In genomic region chr1:160578694-160579191, GRCh38 we compare ENCODE assay signal across 11 cellular contexts. TPM values are rescaled to one million over a fixed set of nuclear protein-coding genes. Genes with fewer than 3 reads are reported as not detected.
DNase-seq lines count a peak whose midpoint lies in the region; ATAC-seq and TF ChIP-seq lines count a peak whose summit lies in the region.
"Had no signal": no experiment of that assay in that cellular context is flagged by ENCODE, and none has a peak within 500 bp of the region (broad histone marks: within the 10 kb centered on the region; RNA-seq: fewer than 3 reads in every experiment).

No MANE protein-coding gene starts in this region.

- peaks cover 20% of the 10 kb centered on the region for H3K36me3 Mint-ChIP-seq in activated CD8-positive, alpha-beta memory T cell treated with anti-CD3 and anti-CD28 coated beads, Interleukin-2, amount 10 ng/mL, durations not matched to agents 7 days and 5 days
- H3K36me3 Mint-ChIP-seq in T-helper 17 cell (ENCODE audit: low read depth) = peaks cover 4% of the 10 kb centered on the region

- WGBS in esophagus squamous epithelium, 2 donors = 24 to 30% methylated on average over 3 of the region's 3 CpGs
- WGBS in suprapubic skin = 31% methylated on average over 3 of the region's 3 CpGs

- TF ChIP-seq CTCF in esophagus squamous epithelium (IDR thresholded peaks at IDR 0.05) (no peak), suprapubic skin (IDR thresholded peaks at IDR 0.05) (no peak)

- H3K9me3 ChIP-seq in T-helper 17 cell (ENCODE audit: control insufficient read depth, low read length, poor library complexity, severe bottlenecking) (no peaks in the 10 kb centered on the region), esophagus squamous epithelium (no peaks in the 10 kb centered on the region), suprapubic skin (no peaks in the 10 kb centered on the region)

- in situ Hi-C loops in KBM-7 (cut with MboI; ENCODE audit: low pct_unique_long_range_greater_than_20kb, low sequenced_read_pairs) = no loop called here

- H3K4me3 Mint-ChIP-seq in activated CD8-positive, alpha-beta memory T cell treated with anti-CD3 and anti-CD28 coated beads, Interleukin-2, amount 10 ng/mL, durations not matched to agents 7 days and 5 days = peak overlapping the region; percentile 87
- peak overlapping the region; percentile 93 for H3K4me3 Mint-ChIP-seq in T-helper 17 cell

- TF ChIP-seq POLR2A in esophagus squamous epithelium (IDR thresholded peaks at IDR 0.05) (no peak), suprapubic skin (IDR thresholded peaks at IDR 0.05) (no peak)

- H3K27ac ChIP-seq in esophagus squamous epithelium (peak overlapping the region; percentile 36 to 68 (median 53)), suprapubic skin (peak overlapping the region; percentile 60)

- DNase-seq in activated CD8-positive, alpha-beta memory T cell treated with anti-CD3 and anti-CD28 coated beads, Interleukin-2, amount 10 ng/mL, durations not matched to agents 7 days and 5 days = no peak
- no peak for DNase-seq in activated CD8-positive, alpha-beta memory T cell treated with anti-CD3 and anti-CD28 coated beads for 24 hours
- DNase-seq in T-helper 17 cell = no peak
- no peak for DNase-seq in esophagus squamous epithelium (lab: John Stamatoyannopoulos, UW)
- no peak for DNase-seq in suprapubic skin (ENCODE audit: low spot score in 2 of 2)
- no peak for DNase-seq in KBM-7
- no peak for DNase-seq in amygdala (lab: John Stamatoyannopoulos, UW)
- DNase-seq: NCI-H1436 treated with DMSO at 0.1 percent for 48 hours, posterior cingulate gyrus had no signal

- peak overlapping the region; percentile 97 for H3K27ac Mint-ChIP-seq in activated CD8-positive, alpha-beta memory T cell treated with anti-CD3 and anti-CD28 coated beads, Interleukin-2, amount 10 ng/mL, durations not matched to agents 7 days and 5 days
- peak overlapping the region; percentile 96 for H3K27ac Mint-ChIP-seq in T-helper 17 cell

- H3K27me3 ChIP-seq in esophagus squamous epithelium (no peaks in the 10 kb centered on the region), suprapubic skin (no peaks in the 10 kb centered on the region)

- H3K27me3 Mint-ChIP-seq in activated CD8-positive, alpha-beta memory T cell treated with anti-CD3 and anti-CD28 coated beads, Interleukin-2, amount 10 ng/mL, durations not matched to agents 7 days and 5 days = no peaks in the 10 kb centered on the region
- H3K27me3 Mint-ChIP-seq in T-helper 17 cell = no peaks in the 10 kb centered on the region

- no peaks in the 10 kb centered on the region for H3K36me3 ChIP-seq in esophagus squamous epithelium
- no peaks in the 10 kb centered on the region for H3K36me3 ChIP-seq in suprapubic skin

- H3K4me1 Mint-ChIP-seq in activated CD8-positive, alpha-beta memory T cell treated with anti-CD3 and anti-CD28 coated beads, Interleukin-2, amount 10 ng/mL, durations not matched to agents 7 days and 5 days = peaks cover 56% of the 10 kb centered on the region
- H3K4me1 Mint-ChIP-seq in T-helper 17 cell = peaks cover 69% of the 10 kb centered on the region

- ATAC-seq in activated CD8-positive, alpha-beta memory T cell treated with anti-CD3 and anti-CD28 coated beads, Interleukin-2, amount 10 ng/mL, durations not matched to agents 7 days and 5 days = no peak
- peak; percentile 21 for ATAC-seq in T-helper 17 cell
- no peak for ATAC-seq in GM21367 (IDR thresholded peaks at IDR 0.05; ENCODE audit: unreplicated experiment)

- H3K4me3 ChIP-seq in esophagus squamous epithelium = peak overlapping the region in 3 of 4 donors; percentile 18 to 57 (median 36)
- peak overlapping the region; percentile 26 for H3K4me3 ChIP-seq in suprapubic skin

- peaks cover 3% of the 10 kb centered on the region for H3K9me3 Mint-ChIP-seq in activated CD8-positive, alpha-beta memory T cell treated with anti-CD3 and anti-CD28 coated beads, Interleukin-2, amount 10 ng/mL, durations not matched to agents 7 days and 5 days (ENCODE audit: low read depth)

- CTCF ChIA-PET in activated CD8-positive, alpha-beta memory T cell treated with anti-CD3 and anti-CD28 coated beads, Interleukin-2, amount 10 ng/mL, durations not matched to agents 7 days and 5 days (lab: Charles Lee) = interaction anchor here (0.8 to 7.9 kb wide), 6 partner anchors 10 to 150 kb away, joined by 4 to 120 read pairs (median 8); no protein-coding TSS in a partner anchor

- intact Hi-C loops in esophagus squamous epithelium (cut with DNase I) = no loop called here

- no peak for TF ChIP-seq EP300 in suprapubic skin (IDR thresholded peaks at IDR 0.05)

- H3K4me1 ChIP-seq in esophagus squamous epithelium (no peaks in the 10 kb centered on the region), suprapubic skin (no peaks in the 10 kb centered on the region)

RNA-seq across cellular contexts. Expression of gene CD84, which starts 0.6 kb away (rescaled TPM):
- 10 to 100 TPM; 29.9 to 34.6 TPM for total RNA-seq in activated CD8-positive, alpha-beta memory T cell treated with anti-CD3 and anti-CD28 coated beads, Interleukin-2, amount 10 ng/mL, durations not matched to agents 7 days and 5 days
- 10 to 100 TPM; 66.2 to 71.6 TPM for total RNA-seq in T-helper 17 cell
- total RNA-seq in esophagus squamous epithelium = 1 to 10 TPM in 3 of 4 donors, under 1 TPM in 1; 0.61 to 9.0 (median 2.4) TPM
- total RNA-seq in suprapubic skin = 1 to 10 TPM; 1.2 to 9.0 (median 2.3) TPM
- total RNA-seq: kidney epithelial cell had no signal

RNA-seq across cellular contexts. Expression of gene SLAMF6, which starts 55.7 kb away (rescaled TPM):
- total RNA-seq in activated CD8-positive, alpha-beta memory T cell treated with anti-CD3 and anti-CD28 coated beads, Interleukin-2, amount 10 ng/mL, durations not matched to agents 7 days and 5 days = 10 to 100 TPM; 28.8 to 31.0 TPM
- total RNA-seq in T-helper 17 cell = 10 to 100 TPM; 24.8 to 38.0 TPM
- total RNA-seq in esophagus squamous epithelium = 1 to 10 TPM; 1.2 to 5.0 (median 1.5) TPM
- total RNA-seq in suprapubic skin = 1 to 10 TPM in 1 of 4 donors, under 1 TPM in 1, not detected in 2; 0.80 to 1.0 TPM
- total RNA-seq: kidney epithelial cell had no signal

Comparison
In these comparisons a context has a peak if more than half of its experiments do, and no peak if none do; other contexts are left out.
1. RNA of gene SLAMF6, which starts 55.7 kb away (total RNA-seq): 24.8 to 38.0 TPM in T-helper 17 cell and 28.8 to 31.0 TPM in activated CD8-positive, alpha-beta memory T cell treated with anti-CD3 and anti-CD28 coated beads, Interleukin-2, amount 10 ng/mL, durations not matched to agents 7 days and 5 days; 1.2 to 5.0 TPM in esophagus squamous epithelium and 0.80 to 1.0 TPM in suprapubic skin; every median in the first group is over 4 times any median in the second.